ENCODE assay signal across 1 cellular context in the genomic region with DNA sequence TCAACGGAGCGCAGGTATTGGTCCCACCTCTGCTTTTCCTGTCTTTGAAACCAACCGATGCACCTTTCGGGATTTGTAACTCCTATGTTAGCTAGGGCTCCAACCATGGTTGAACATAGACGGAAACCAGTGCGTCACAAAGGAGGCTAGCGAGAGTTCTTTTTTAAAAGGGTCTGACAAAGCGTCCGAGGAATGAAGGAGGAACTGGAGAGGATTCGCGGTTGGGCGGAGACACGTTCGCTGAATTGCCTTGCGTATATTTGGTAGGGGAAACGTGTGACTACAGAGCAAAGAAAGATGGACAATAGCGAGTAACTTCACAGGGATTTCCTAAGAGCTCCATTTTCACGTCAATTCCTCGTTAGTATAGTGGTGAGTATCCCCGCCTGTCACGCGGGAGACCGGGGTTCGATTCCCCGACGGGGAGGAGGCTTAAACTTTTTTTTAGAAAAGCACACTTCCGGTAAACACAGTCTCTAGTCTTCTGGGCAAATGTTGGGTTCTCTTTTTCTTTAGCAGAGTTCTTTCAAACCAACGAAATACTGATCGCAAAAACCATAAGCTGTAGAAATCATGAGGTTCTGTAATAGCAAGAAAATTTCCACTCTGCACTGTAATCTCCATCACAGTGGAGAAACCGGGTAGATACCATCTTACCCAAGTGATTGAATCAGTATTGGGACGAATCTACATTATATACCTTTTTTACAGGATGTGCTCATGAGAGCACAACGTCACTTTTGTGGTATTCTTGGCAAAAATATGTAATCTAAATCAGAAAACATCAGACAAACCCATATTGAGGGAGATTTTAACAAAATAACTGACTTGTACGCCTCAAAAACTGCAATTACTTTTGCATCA.
TF ChIP-seq lines count a peak whose summit lies in the region.

No MANE protein-coding gene starts in this region.

TF ChIP-seq in K562, 482 proteins besides CTCF, POLR2A, EP300 and RAD21 (continued from another document and continues in another):
- TF ChIP-seq, protein P1, sequence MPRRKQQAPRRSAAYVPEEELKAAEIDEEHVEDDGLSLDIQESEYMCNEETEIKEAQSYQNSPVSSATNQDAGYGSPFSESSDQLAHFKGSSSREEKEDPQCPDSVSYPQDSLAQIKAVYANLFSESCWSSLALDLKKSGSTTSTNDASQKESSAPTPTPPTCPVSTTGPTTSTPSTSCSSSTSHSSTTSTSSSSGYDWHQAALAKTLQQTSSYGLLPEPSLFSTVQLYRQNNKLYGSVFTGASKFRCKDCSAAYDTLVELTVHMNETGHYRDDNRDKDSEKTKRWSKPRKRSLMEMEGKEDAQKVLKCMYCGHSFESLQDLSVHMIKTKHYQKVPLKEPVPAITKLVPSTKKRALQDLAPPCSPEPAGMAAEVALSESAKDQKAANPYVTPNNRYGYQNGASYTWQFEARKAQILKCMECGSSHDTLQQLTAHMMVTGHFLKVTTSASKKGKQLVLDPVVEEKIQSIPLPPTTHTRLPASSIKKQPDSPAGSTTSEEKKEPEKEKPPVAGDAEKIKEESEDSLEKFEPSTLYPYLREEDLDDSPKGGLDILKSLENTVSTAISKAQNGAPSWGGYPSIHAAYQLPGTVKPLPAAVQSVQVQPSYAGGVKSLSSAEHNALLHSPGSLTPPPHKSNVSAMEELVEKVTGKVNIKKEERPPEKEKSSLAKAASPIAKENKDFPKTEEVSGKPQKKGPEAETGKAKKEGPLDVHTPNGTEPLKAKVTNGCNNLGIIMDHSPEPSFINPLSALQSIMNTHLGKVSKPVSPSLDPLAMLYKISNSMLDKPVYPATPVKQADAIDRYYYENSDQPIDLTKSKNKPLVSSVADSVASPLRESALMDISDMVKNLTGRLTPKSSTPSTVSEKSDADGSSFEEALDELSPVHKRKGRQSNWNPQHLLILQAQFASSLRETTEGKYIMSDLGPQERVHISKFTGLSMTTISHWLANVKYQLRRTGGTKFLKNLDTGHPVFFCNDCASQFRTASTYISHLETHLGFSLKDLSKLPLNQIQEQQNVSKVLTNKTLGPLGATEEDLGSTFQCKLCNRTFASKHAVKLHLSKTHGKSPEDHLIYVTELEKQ (CRISPR knock-in tag; IDR thresholded peaks at IDR 0.05), result no peak
- TF ChIP-seq CBX1 (IDR thresholded peaks at IDR 0.05; ENCODE audit: low read depth) (no peak), ETV1 (tag; conservative IDR thresholded peaks at IDR 0.05; ENCODE audit: low read depth) (peak; percentile 96), ESRRA (IDR thresholded peaks at IDR 0.05; ENCODE audit: borderline replicate concordance, low read depth) (no peak), ZNF778 (CRISPR knock-in tag; IDR thresholded peaks at IDR 0.05) (no peak), MAZ (CRISPR knock-in tag; conservative IDR thresholded peaks at IDR 0.05 in 1 of 2, IDR thresholded peaks at IDR 0.05 in 1 of 2) (peak in 1 of 2 experiments; percentile 36; a peak in 1 of 4 replicates), NFIC (IDR thresholded peaks at IDR 0.05) (peak; percentile 80), ZBTB8A (IDR thresholded peaks at IDR 0.05; ENCODE audit: partially characterized antibody) (peak; percentile 70), COPS2 (conservative IDR thresholded peaks at IDR 0.05) (no peak), FOS (IDR thresholded peaks at IDR 0.05; ENCODE audit: extremely low read depth, insufficient read length) (peak; percentile 18), SIN3B (IDR thresholded peaks at IDR 0.05; ENCODE audit: low read depth) (no peak), GATA2 (CRISPR knock-in tag; IDR thresholded peaks at IDR 0.05) (peak; percentile 34; the same call in 1 of the 2 replicates), LCOR (CRISPR knock-in tag; IDR thresholded peaks at IDR 0.05) (peak; percentile 49; the same call in 1 of the 2 replicates), CBFA2T2 (conservative IDR thresholded peaks at IDR 0.05) (no peak), ZNF431 (CRISPR knock-in tag; IDR thresholded peaks at IDR 0.05) (no peak), SRSF1 (IDR thresholded peaks at IDR 0.05; ENCODE audit: low read depth, low read length) (no peak), ZNF217 (CRISPR knock-in tag; IDR thresholded peaks at IDR 0.05) (no peak), CHD2 (IDR thresholded peaks at IDR 0.05; ENCODE audit: low read depth, low read length) (no peak), PCBP1 (IDR thresholded peaks at IDR 0.05; ENCODE audit: low read depth, low read length, poor library complexity, severe bottlenecking) (no peak), ZNF146 (CRISPR knock-in tag; IDR thresholded peaks at IDR 0.05; ENCODE audit: unreplicated experiment) (no peak)
- TF ChIP-seq, protein P2, sequence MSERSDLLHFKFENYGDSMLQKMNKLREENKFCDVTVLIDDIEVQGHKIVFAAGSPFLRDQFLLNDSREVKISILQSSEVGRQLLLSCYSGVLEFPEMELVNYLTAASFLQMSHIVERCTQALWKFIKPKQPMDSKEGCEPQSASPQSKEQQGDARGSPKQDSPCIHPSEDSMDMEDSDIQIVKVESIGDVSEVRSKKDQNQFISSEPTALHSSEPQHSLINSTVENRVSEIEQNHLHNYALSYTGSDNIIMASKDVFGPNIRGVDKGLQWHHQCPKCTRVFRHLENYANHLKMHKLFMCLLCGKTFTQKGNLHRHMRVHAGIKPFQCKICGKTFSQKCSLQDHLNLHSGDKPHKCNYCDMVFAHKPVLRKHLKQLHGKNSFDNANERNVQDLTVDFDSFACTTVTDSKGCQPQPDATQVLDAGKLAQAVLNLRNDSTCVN (CRISPR knock-in tag; IDR thresholded peaks at IDR 0.05), result no peak
- TF ChIP-seq, protein P3, sequence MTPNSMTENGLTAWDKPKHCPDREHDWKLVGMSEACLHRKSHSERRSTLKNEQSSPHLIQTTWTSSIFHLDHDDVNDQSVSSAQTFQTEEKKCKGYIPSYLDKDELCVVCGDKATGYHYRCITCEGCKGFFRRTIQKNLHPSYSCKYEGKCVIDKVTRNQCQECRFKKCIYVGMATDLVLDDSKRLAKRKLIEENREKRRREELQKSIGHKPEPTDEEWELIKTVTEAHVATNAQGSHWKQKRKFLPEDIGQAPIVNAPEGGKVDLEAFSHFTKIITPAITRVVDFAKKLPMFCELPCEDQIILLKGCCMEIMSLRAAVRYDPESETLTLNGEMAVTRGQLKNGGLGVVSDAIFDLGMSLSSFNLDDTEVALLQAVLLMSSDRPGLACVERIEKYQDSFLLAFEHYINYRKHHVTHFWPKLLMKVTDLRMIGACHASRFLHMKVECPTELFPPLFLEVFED (CRISPR knock-in tag; conservative IDR thresholded peaks at IDR 0.05), result no peak
- TF ChIP-seq, protein P4, sequence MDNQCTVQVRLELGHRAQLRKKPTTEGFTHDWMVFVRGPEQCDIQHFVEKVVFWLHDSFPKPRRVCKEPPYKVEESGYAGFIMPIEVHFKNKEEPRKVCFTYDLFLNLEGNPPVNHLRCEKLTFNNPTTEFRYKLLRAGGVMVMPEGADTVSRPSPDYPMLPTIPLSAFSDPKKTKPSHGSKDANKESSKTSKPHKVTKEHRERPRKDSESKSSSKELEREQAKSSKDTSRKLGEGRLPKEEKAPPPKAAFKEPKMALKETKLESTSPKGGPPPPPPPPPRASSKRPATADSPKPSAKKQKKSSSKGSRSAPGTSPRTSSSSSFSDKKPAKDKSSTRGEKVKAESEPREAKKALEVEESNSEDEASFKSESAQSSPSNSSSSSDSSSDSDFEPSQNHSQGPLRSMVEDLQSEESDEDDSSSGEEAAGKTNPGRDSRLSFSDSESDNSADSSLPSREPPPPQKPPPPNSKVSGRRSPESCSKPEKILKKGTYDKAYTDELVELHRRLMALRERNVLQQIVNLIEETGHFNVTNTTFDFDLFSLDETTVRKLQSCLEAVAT (IDR thresholded peaks at IDR 0.05), result 0 out of 4 replicates have a peak, but pooled peaks of 1 of the 2 experiments have one; percentile 25
- TF ChIP-seq, protein P5, sequence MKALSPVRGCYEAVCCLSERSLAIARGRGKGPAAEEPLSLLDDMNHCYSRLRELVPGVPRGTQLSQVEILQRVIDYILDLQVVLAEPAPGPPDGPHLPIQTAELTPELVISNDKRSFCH (CRISPR knock-in tag; IDR thresholded peaks at IDR 0.05), result no peak
- TF ChIP-seq, protein P5 (tag; IDR thresholded peaks at IDR 0.05), result 0 out of 2 replicates have a peak, but pooled peaks have one; percentile 35
- TF ChIP-seq, protein P6, sequence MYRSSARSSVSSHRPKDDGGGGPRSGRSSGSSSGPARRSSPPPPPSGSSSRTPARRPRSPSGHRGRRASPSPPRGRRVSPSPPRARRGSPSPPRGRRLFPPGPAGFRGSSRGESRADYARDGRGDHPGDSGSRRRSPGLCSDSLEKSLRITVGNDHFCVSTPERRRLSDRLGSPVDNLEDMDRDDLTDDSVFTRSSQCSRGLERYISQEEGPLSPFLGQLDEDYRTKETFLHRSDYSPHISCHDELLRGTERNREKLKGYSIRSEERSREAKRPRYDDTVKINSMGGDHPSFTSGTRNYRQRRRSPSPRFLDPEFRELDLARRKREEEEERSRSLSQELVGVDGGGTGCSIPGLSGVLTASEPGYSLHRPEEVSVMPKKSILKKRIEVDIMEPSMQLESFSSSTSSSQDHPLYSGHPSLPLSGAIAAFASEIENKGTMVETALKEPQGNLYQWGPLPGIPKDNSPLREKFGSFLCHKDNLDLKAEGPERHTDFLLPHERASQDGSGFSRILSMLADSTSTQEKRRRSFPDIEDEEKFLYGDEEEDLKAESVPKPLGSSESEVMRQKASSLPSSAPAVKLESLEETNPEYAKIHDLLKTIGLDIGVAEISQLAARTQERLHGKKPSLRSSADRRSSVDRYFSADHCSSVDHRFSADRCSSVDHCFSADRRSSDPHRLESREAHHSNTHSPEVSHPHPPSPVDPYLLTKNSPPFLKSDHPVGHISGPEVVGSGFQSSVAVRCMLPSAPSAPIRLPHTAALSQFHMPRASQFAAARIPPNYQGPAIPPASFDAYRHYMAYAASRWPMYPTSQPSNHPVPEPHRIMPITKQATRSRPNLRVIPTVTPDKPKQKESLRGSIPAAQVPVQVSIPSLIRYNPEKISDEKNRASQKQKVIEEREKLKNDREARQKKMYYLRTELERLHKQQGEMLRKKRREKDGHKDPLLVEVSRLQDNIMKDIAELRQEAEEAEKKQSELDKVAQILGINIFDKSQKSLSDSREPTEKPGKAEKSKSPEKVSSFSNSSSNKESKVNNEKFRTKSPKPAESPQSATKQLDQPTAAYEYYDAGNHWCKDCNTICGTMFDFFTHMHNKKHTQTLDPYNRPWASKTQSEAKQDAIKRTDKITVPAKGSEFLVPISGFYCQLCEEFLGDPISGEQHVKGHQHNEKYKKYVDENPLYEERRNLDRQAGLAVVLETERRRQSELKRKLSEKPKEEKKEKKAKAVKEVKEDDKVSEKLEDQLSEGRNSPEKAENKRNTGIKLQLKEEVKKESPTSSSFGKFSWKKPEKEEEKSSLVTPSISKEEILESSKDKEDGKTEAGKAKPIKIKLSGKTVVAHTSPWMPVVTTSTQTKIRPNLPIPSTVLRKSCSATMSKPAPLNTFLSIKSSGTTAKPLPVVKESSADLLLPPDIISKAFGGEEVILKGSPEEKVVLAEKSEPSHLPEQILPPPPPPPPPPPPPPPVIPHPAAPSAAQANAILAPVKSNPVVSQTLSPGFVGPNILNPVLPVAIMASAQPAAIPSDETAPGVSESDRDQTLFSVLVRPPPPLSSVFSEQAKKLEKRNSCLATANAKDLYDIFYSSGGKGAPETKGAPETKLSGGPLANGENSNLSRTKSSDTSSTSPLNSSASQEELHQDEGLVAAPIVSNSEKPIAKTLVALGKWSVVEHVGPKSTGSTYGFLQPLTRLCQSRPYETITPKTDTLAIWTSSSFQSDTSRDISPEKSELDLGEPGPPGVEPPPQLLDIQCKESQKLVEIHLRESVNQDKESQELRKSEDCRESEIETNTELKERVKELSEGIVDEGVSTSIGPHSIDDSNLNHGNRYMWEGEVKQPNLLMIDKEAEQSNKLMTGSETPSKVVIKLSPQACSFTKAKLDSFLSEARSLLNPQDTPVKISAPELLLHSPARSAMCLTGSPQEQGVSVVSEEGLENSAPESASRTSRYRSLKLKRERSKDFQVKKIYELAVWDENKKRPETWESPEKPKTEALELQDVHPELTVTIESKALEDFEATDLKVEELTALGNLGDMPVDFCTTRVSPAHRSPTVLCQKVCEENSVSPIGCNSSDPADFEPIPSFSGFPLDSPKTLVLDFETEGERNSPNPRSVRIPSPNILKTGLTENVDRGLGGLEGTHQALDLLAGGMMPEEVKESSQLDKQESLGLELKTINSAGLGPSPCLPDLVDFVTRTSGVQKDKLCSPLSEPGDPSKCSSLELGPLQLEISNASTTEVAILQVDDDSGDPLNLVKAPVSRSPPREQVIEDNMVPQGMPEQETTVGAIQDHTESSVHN (IDR thresholded peaks at IDR 0.05; ENCODE audit: borderline replicate concordance in 1 of 2, low read depth in 1 of 2), result no peak
- TF ChIP-seq, protein P7, sequence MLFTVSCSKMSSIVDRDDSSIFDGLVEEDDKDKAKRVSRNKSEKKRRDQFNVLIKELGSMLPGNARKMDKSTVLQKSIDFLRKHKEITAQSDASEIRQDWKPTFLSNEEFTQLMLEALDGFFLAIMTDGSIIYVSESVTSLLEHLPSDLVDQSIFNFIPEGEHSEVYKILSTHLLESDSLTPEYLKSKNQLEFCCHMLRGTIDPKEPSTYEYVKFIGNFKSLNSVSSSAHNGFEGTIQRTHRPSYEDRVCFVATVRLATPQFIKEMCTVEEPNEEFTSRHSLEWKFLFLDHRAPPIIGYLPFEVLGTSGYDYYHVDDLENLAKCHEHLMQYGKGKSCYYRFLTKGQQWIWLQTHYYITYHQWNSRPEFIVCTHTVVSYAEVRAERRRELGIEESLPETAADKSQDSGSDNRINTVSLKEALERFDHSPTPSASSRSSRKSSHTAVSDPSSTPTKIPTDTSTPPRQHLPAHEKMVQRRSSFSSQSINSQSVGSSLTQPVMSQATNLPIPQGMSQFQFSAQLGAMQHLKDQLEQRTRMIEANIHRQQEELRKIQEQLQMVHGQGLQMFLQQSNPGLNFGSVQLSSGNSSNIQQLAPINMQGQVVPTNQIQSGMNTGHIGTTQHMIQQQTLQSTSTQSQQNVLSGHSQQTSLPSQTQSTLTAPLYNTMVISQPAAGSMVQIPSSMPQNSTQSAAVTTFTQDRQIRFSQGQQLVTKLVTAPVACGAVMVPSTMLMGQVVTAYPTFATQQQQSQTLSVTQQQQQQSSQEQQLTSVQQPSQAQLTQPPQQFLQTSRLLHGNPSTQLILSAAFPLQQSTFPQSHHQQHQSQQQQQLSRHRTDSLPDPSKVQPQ (CRISPR knock-in tag; IDR thresholded peaks at IDR 0.05; ENCODE audit: borderline replicate concordance), result no peak
- TF ChIP-seq, protein P8, sequence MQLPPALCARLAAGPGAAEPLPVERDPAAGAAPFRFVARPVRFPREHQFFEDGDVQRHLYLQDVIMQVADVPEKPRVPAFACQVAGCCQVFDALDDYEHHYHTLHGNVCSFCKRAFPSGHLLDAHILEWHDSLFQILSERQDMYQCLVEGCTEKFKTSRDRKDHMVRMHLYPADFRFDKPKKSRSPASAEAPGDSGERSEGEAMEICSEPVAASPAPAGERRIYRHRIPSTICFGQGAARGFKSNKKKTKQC (CRISPR knock-in tag; IDR thresholded peaks at IDR 0.05), result peak; percentile 71; the same call in 1 of the 2 replicates
- TF ChIP-seq, protein P9, sequence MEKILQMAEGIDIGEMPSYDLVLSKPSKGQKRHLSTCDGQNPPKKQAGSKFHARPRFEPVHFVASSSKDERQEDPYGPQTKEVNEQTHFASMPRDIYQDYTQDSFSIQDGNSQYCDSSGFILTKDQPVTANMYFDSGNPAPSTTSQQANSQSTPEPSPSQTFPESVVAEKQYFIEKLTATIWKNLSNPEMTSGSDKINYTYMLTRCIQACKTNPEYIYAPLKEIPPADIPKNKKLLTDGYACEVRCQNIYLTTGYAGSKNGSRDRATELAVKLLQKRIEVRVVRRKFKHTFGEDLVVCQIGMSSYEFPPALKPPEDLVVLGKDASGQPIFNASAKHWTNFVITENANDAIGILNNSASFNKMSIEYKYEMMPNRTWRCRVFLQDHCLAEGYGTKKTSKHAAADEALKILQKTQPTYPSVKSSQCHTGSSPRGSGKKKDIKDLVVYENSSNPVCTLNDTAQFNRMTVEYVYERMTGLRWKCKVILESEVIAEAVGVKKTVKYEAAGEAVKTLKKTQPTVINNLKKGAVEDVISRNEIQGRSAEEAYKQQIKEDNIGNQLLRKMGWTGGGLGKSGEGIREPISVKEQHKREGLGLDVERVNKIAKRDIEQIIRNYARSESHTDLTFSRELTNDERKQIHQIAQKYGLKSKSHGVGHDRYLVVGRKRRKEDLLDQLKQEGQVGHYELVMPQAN (IDR thresholded peaks at IDR 0.05; ENCODE audit: borderline replicate concordance), result peak; percentile 25; the same call in 1 of the 2 replicates
